In the genomic region with DNA sequence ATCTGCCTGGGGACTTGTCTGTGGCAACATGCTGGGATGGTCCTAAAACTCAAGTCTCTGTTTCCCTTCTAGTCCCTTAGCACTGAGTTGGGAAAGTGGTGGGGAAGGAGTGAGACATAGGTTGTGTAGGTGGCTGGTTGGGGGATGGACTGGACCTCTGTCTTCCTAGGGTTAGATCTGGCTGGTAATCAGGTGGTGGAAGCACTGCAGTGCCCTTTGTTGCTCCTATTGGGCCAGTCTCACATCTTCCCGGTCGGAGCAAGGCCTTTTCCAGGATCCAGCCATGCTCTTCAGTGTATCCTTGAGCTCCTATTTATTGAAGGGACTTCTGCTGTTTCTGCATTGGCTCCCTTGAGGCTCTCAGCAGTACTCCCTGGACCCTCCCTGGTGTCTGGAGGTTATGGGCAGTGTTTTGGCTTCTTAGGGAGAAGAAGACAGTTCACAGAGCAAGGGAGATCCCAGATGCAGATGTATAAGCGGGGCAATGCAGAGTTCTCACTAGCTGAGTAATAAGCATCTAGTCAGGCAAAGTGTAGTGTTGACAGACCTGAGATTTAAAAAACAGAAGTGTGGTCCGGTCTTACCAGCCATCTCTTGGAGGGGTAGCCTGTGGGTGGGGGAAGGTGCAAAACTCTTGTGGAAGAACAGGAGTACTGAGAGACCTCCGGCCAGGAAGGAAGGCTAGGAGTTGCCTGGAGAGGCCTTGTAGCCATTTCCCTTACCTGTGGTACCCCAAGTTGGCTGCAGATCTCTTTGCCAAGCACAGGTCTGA, we compare ENCODE assay signal across 8 cellular contexts. TPM values are rescaled to one million over a fixed set of nuclear protein-coding genes. Genes with fewer than 3 reads are reported as not detected.
DNase-seq lines count a peak whose midpoint lies in the region; ATAC-seq and TF ChIP-seq lines count a peak whose summit lies in the region.

No MANE protein-coding gene starts in this region.

- no peak overlapping the region for H2AFZ ChIP-seq in neural cell (ENCODE audit: low read depth, low read length)

- no peak for TF ChIP-seq EP300 in neural cell (conservative IDR thresholded peaks at IDR 0.05; ENCODE audit: poor library complexity, severe bottlenecking)

- POLR2A ChIA-PET in CD4-positive, alpha-beta memory T cell (lab: Charles Lee; ENCODE audit: partially characterized antibody), result interaction anchor here (0.6 to 5.2 kb wide), 22 partner anchors 10 to 324 kb away, joined by 3 to 60 read pairs (median 4); a partner anchor contains a TSS

- peak overlapping the region; percentile 85 to 94 (median 89) for H3K4me3 Mint-ChIP-seq in CD4-positive, alpha-beta memory T cell

- H3K9ac ChIP-seq in neural cell (ENCODE audit: low read length), result peak overlapping the region; percentile 90

- H3K79me2 ChIP-seq in neural cell (replicated peaks; ENCODE audit: insufficient read depth, low read length), result peaks cover 50% of the 10 kb centered on the region

- no peaks in the 10 kb centered on the region for H3K27me3 Mint-ChIP-seq in CD4-positive, alpha-beta memory T cell

- H3K27ac Mint-ChIP-seq in CD4-positive, alpha-beta memory T cell, result peak overlapping the region; percentile 85 to 98 (median 95)

- no peaks in the 10 kb centered on the region for H3F3A ChIP-seq in neural cell (ENCODE audit: insufficient read depth, low read length, poor library complexity, severe bottlenecking)

- peaks cover 52% of the 10 kb centered on the region for H3K4me1 ChIP-seq in CD4-positive, alpha-beta memory T cell (ENCODE audit: insufficient read depth, low read length)

- H3K9me2 ChIP-seq in neural cell (ENCODE audit: insufficient read depth, low read length), result no peaks in the 10 kb centered on the region

- no peaks in the 10 kb centered on the region for H3K36me3 ChIP-seq in CD4-positive, alpha-beta memory T cell (ENCODE audit: insufficient read depth, low read length)
- H3K36me3 ChIP-seq in MG63 (peaks cover 12% of the 10 kb centered on the region), neural cell (ENCODE audit: insufficient read depth, low read length) (no peaks in the 10 kb centered on the region)

- no peak for TF ChIP-seq RAD21 in neural cell (conservative IDR thresholded peaks at IDR 0.05)

- CTCF ChIA-PET in CD4-positive, alpha-beta memory T cell (lab: Charles Lee; ENCODE audit: partially characterized antibody), result interaction anchor here (0.8 to 3.3 kb wide), 15 partner anchors 8 to 383 kb away, joined by 3 to 14 read pairs (median 5); a partner anchor contains a TSS

- no peak for TF ChIP-seq CTCF in choroid plexus epithelial cell (conservative IDR thresholded peaks at IDR 0.05; ENCODE audit: low read depth, low read length)
- no peak for TF ChIP-seq CTCF in neural cell (IDR thresholded peaks at IDR 0.05; ENCODE audit: poor library complexity, severe bottlenecking)

- no peaks in the 10 kb centered on the region for H3K9me3 ChIP-seq in CD4-positive, alpha-beta memory T cell (ENCODE audit: control insufficient read depth in 1 of 2, low read length in 2 of 2)
- no peaks in the 10 kb centered on the region for H3K9me3 ChIP-seq in MG63
- H3K9me3 ChIP-seq in neural cell (ENCODE audit: low read length), result no peaks in the 10 kb centered on the region

- no peak for DNase-seq in CD4-positive, alpha-beta memory T cell
- DNase-seq in MG63 (no peak), choroid plexus epithelial cell (ENCODE audit: low read depth) (no peak), HCEC 1CT (no peak), NCI-H524 (lab: John Stamatoyannopoulos, UW) (no peak)
- no peak for DNase-seq in effector CD8-positive, alpha-beta T cell (lab: John Stamatoyannopoulos, UW)

- no peak for ATAC-seq in GM18511 (IDR thresholded peaks at IDR 0.05; ENCODE audit: unreplicated experiment)

- peaks cover 35 to 61% (median 47%) of the 10 kb centered on the region in 4 donors for H3K4me1 Mint-ChIP-seq in CD4-positive, alpha-beta memory T cell

- no peaks in the 10 kb centered on the region for H4K20me1 ChIP-seq in neural cell (ENCODE audit: insufficient read depth)

- H3K27me3 ChIP-seq in CD4-positive, alpha-beta memory T cell (ENCODE audit: insufficient read depth, low read length), result no peaks in the 10 kb centered on the region
- H3K27me3 ChIP-seq in MG63, result no peaks in the 10 kb centered on the region
- H3K27me3 ChIP-seq in neural cell (ENCODE audit: insufficient read depth, low read depth, low read length), result no peaks in the 10 kb centered on the region

- H3K36me3 Mint-ChIP-seq in CD4-positive, alpha-beta memory T cell, result peaks cover 0 to 17% of the 10 kb centered on the region in 2 donors

- peak overlapping the region; percentile 99 for H3K4me2 ChIP-seq in neural cell (ENCODE audit: low read length)

- peak overlapping the region; percentile 86 to 90 for H3K4me3 ChIP-seq in CD4-positive, alpha-beta memory T cell (ENCODE audit: low read length in 2 of 2)
- H3K4me3 ChIP-seq in MG63, result peak overlapping the region; percentile 78
- H3K4me3 ChIP-seq in choroid plexus epithelial cell (ENCODE audit: low read depth, low read length), result peak overlapping the region; percentile 93
- H3K4me3 ChIP-seq in neural cell (ENCODE audit: low read length), result peak overlapping the region; percentile 97

- H3K9me3 Mint-ChIP-seq in CD4-positive, alpha-beta memory T cell, result peaks cover 0 to 2% (median 0%) of the 10 kb centered on the region in 8 donors

- intact Hi-C loops in CD4-positive, alpha-beta memory T cell (cut with micrococcal nuclease), result loop anchor here (1.0 kb wide), 6 partner anchors 12 to 239 kb away; a partner anchor contains a TSS

- peak overlapping the region; percentile 80 for H3K27ac ChIP-seq in CD4-positive, alpha-beta memory T cell (ENCODE audit: low read depth, low read length)
- H3K27ac ChIP-seq in neural cell (ENCODE audit: low read length), result peak overlapping the region; percentile 92

TF ChIP-seq in neural cell, 6 proteins besides CTCF, POLR2A, EP300 and RAD21:
- TF ChIP-seq, protein P1, sequence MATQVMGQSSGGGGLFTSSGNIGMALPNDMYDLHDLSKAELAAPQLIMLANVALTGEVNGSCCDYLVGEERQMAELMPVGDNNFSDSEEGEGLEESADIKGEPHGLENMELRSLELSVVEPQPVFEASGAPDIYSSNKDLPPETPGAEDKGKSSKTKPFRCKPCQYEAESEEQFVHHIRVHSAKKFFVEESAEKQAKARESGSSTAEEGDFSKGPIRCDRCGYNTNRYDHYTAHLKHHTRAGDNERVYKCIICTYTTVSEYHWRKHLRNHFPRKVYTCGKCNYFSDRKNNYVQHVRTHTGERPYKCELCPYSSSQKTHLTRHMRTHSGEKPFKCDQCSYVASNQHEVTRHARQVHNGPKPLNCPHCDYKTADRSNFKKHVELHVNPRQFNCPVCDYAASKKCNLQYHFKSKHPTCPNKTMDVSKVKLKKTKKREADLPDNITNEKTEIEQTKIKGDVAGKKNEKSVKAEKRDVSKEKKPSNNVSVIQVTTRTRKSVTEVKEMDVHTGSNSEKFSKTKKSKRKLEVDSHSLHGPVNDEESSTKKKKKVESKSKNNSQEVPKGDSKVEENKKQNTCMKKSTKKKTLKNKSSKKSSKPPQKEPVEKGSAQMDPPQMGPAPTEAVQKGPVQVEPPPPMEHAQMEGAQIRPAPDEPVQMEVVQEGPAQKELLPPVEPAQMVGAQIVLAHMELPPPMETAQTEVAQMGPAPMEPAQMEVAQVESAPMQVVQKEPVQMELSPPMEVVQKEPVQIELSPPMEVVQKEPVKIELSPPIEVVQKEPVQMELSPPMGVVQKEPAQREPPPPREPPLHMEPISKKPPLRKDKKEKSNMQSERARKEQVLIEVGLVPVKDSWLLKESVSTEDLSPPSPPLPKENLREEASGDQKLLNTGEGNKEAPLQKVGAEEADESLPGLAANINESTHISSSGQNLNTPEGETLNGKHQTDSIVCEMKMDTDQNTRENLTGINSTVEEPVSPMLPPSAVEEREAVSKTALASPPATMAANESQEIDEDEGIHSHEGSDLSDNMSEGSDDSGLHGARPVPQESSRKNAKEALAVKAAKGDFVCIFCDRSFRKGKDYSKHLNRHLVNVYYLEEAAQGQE (IDR thresholded peaks at IDR 0.05; ENCODE audit: borderline replicate concordance), result no peak
- TF ChIP-seq SMC3 (conservative IDR thresholded peaks at IDR 0.05; ENCODE audit: poor library complexity) (no peak), TAF1 (IDR thresholded peaks at IDR 0.05; ENCODE audit: low read depth) (no peak), EZH2 (IDR thresholded peaks at IDR 0.05; ENCODE audit: borderline replicate concordance, insufficient read depth, low read length, poor library complexity, severe bottlenecking) (no peak), MXI1 (conservative IDR thresholded peaks at IDR 0.05; ENCODE audit: poor library complexity, severe bottlenecking) (no peak), POLR2AphosphoS5 (IDR thresholded peaks at IDR 0.05) (no peak)

RNA-seq across cellular contexts. Expression of a gene that starts 1.3 kb away (rescaled TPM):
- 10 to 100 TPM; 41.2 to 45.9 TPM for total RNA-seq in CD4-positive, alpha-beta memory T cell
- 100 to 1,000 TPM; 127 to 128 TPM for polyA plus RNA-seq in CD4-positive, alpha-beta memory T cell
- 55.9 and 178 TPM in 2 replicates for total RNA-seq in MG63 (2014; rRNA removed; shearing (Covaris generic); ENCODE audit: low replicate concordance)
- polyA plus RNA-seq in neural cell, result 98.6 and 144 TPM in 2 replicates
- polyA minus RNA-seq in neural cell, result 119 and 158 TPM in 2 replicates

RNA-seq across cellular contexts. Expression of a gene that starts 2.0 kb away (rescaled TPM):
- total RNA-seq in CD4-positive, alpha-beta memory T cell, result 100 to 1,000 TPM; 103 to 107 TPM
- 10 to 100 TPM; 15.4 to 18.1 TPM for polyA plus RNA-seq in CD4-positive, alpha-beta memory T cell
- total RNA-seq in MG63 (2014; rRNA removed; shearing (Covaris generic); ENCODE audit: low replicate concordance), result 20.4 and 27.4 TPM in 2 replicates
- polyA plus RNA-seq in neural cell, result 104 and 135 TPM in 2 replicates
- polyA minus RNA-seq in neural cell, result 28.1 and 32.1 TPM in 2 replicates

RNA-seq across cellular contexts. Expression of a gene that starts 3.4 kb away (rescaled TPM):
- 10 to 100 TPM; 56.8 to 58.4 TPM for total RNA-seq in CD4-positive, alpha-beta memory T cell
- 100 to 1,000 TPM; 130 to 147 TPM for polyA plus RNA-seq in CD4-positive, alpha-beta memory T cell
- 37.2 and 42.9 TPM in 2 replicates for total RNA-seq in MG63 (2014; rRNA removed; shearing (Covaris generic); ENCODE audit: low replicate concordance)
- polyA plus RNA-seq in neural cell, result 42.6 and 50.7 TPM in 2 replicates
- 38.9 and 44.1 TPM in 2 replicates for polyA minus RNA-seq in neural cell

RNA-seq across cellular contexts. Expression of a gene that starts 27.4 kb away (rescaled TPM):
- 100 to 1,000 TPM; 141 to 144 TPM for total RNA-seq in CD4-positive, alpha-beta memory T cell
- polyA plus RNA-seq in CD4-positive, alpha-beta memory T cell, result 10 to 100 TPM; 18.5 to 37.3 TPM
- 19.8 and 38.6 TPM in 2 replicates for total RNA-seq in MG63 (2014; rRNA removed; shearing (Covaris generic); ENCODE audit: low replicate concordance)
- 66.0 and 81.7 TPM in 2 replicates for polyA plus RNA-seq in neural cell
- polyA minus RNA-seq in neural cell, result 65.9 and 83.8 TPM in 2 replicates

RNA-seq across cellular contexts. Expression of a gene that starts 38.8 kb away (rescaled TPM):
- under 1 TPM; 0.44 to 0.64 TPM for total RNA-seq in CD4-positive, alpha-beta memory T cell
- not detected for polyA plus RNA-seq in CD4-positive, alpha-beta memory T cell
- total RNA-seq in MG63 (2014; rRNA removed; shearing (Covaris generic); ENCODE audit: low replicate concordance), result 1.4 TPM in 1 of 2 replicates, not detected in the other
- 24.2 and 31.0 TPM in 2 replicates for polyA plus RNA-seq in neural cell
- polyA minus RNA-seq in neural cell, result 5.4 and 6.5 TPM in 2 replicates
